In genomic region chr1:153565529-153566374, GRCh38 we compare ENCODE assay signal across 8 cellular contexts. TPM values are rescaled to one million over a fixed set of nuclear protein-coding genes. Genes with fewer than 3 reads are reported as not detected.
DNase-seq lines count a peak whose midpoint lies in the region; ATAC-seq and TF ChIP-seq lines count a peak whose summit lies in the region.

Gene S100A2, minus strand, starts transcription at chr1:153565844. Its CDS starts 1,967 bp downstream, at chr1:153563877.

- H3K4me3 Mint-ChIP-seq in stimulated activated naive B cell treated with anti-CD40 and anti-IgM and Interleukin-4, amounts not matched to agents 10 μg/mL and 1 μg/mL and 100 μg/mL, for 72 hours: peak within 1 kb of the TSS; percentile 60 to 63

- peaks cover 31 to 41% of the 10 kb centered on the region in 2 donors for H3K4me1 Mint-ChIP-seq in stimulated activated naive B cell treated with anti-CD40 and anti-IgM and Interleukin-4, amounts not matched to agents 10 μg/mL and 1 μg/mL and 100 μg/mL, for 72 hours

- H3K27ac ChIP-seq in WERI-Rb-1 (peak within 1 kb of the TSS; percentile 94), colonic mucosa (peak within 1 kb of the TSS; percentile 97)

- H3K4me3 ChIP-seq in WERI-Rb-1 (ENCODE audit: low read depth, low read length) (no peak within 1 kb of the TSS), colonic mucosa (no peak within 1 kb of the TSS)

- no peaks in the 10 kb centered on the region for H3K9me3 ChIP-seq in WERI-Rb-1 (ENCODE audit: severe bottlenecking)
- H3K9me3 ChIP-seq in colonic mucosa: no peaks in the 10 kb centered on the region

- H3K9me3 Mint-ChIP-seq in stimulated activated naive B cell treated with anti-CD40 and anti-IgM and Interleukin-4, amounts not matched to agents 10 μg/mL and 1 μg/mL and 100 μg/mL, for 72 hours: no peaks in the 10 kb centered on the region

- H3K27me3 Mint-ChIP-seq in stimulated activated naive B cell treated with anti-CD40 and anti-IgM and Interleukin-4, amounts not matched to agents 10 μg/mL and 1 μg/mL and 100 μg/mL, for 72 hours: peaks cover 5 to 6% of the 10 kb centered on the region in 2 donors

- no peaks in the 10 kb centered on the region for H3K36me3 ChIP-seq in WERI-Rb-1
- no peaks in the 10 kb centered on the region for H3K36me3 ChIP-seq in colonic mucosa

- intact Hi-C loops in colonic mucosa (cut with DNase I): loop anchor here (10.0 kb wide), 1 partner anchor 211 kb away; the partner anchor contains the start of gene S100A9

- H3K9ac ChIP-seq in colonic mucosa (ENCODE audit: low read depth in 2 of 2, low read length in 2 of 2): peak within 1 kb of the TSS; percentile 67 to 82

- ATAC-seq in stimulated activated naive B cell treated with anti-CD40 and anti-IgM and Interleukin-4, amounts not matched to agents 10 μg/mL and 1 μg/mL and 100 μg/mL, for 72 hours (replicated peaks): peak; percentile 78 to 82
- ATAC-seq in GM21360 (IDR thresholded peaks at IDR 0.05; ENCODE audit: unreplicated experiment): no peak

- TF ChIP-seq CTCF in WERI-Rb-1 (IDR thresholded peaks at IDR 0.05; ENCODE audit: low read depth, low read length) (no peak), colonic mucosa (IDR thresholded peaks at IDR 0.05) (no peak)

- DNase-seq in NCI-H2196 (lab: John Stamatoyannopoulos, UW; ENCODE audit: unreplicated experiment) (peak; percentile 60), NCI-H2196 treated with DMSO at 0.1 percent for 48 hours (lab: John Stamatoyannopoulos, UW; ENCODE audit: unreplicated experiment) (no peak), LHCN-M2 (ENCODE audit: low read depth) (peak; percentile 97), WERI-Rb-1 (peak; percentile 71), colonic mucosa (peak; percentile 61), lung microvascular endothelial cell (ENCODE audit: low read depth in 2 of 2) (peak; percentile 64 to 90)
- peak; percentile 51 for DNase-seq in stimulated activated naive B cell treated with anti-CD40 and anti-IgM and Interleukin-4, amounts not matched to agents 10 μg/mL and 1 μg/mL and 100 μg/mL, for 72 hours

- H3K4me1 ChIP-seq in colonic mucosa: peaks cover 29% of the 10 kb centered on the region

- H3K36me3 Mint-ChIP-seq in stimulated activated naive B cell treated with anti-CD40 and anti-IgM and Interleukin-4, amounts not matched to agents 10 μg/mL and 1 μg/mL and 100 μg/mL, for 72 hours: no peaks in the 10 kb centered on the region

- H3K27ac Mint-ChIP-seq in stimulated activated naive B cell treated with anti-CD40 and anti-IgM and Interleukin-4, amounts not matched to agents 10 μg/mL and 1 μg/mL and 100 μg/mL, for 72 hours: peak within 1 kb of the TSS; percentile 96

- H3K27me3 ChIP-seq in WERI-Rb-1 (ENCODE audit: insufficient read depth, low read depth, severe bottlenecking) (no peaks in the 10 kb centered on the region), colonic mucosa (no peaks in the 10 kb centered on the region)

RNA-seq across cellular contexts. Expression of gene S100A2, which starts in this region (rescaled TPM):
- total RNA-seq in LHCN-M2 (2014; rRNA removed) (23.3 and 24.8 TPM in 2 replicates), colonic mucosa (1 to 10 TPM; 1.0 to 2.4 TPM), lung microvascular endothelial cell (0.79 and 1.7 TPM in 2 replicates)
- 87.2 TPM for polyA plus RNA-seq in LHCN-M2 (2012)
